ENCODE assay signal across 18 cellular contexts in the genomic region with DNA sequence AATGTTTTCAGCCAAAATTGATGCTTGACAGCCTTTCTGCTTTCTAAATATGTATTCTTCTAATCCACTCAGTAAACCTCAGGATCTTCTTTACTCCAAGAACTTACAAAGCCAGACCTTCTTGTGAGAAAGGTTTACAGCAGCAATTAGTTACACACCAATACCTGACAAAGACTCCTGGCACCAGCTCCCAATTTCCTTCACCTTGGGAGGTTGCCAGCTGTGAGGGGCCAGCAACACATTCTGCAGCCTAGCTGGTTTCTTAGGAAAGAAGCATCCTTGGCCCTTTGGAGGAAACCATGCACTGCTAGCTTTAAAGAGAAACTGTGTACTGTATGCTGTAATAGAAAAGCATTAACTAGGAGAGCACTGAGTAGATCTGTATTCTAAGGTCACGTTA. TPM values are rescaled to one million over a fixed set of nuclear protein-coding genes. Genes with fewer than 3 reads are reported as not detected.
DNase-seq lines count a peak whose midpoint lies in the region; ATAC-seq lines count a peak whose summit lies in the region.
"Had no signal": no experiment of that assay in that cellular context is flagged by ENCODE, and none has a peak within 500 bp of the region (broad histone marks: within the 10 kb centered on the region; RNA-seq: fewer than 3 reads in every experiment).

No MANE protein-coding gene starts in this region.

- peak; percentile 19 for DNase-seq in NCI-H2029 treated with DMSO at 0.1 percent for 48 hours (lab: John Stamatoyannopoulos, UW)
- DNase-seq in NCI-H2029 (lab: John Stamatoyannopoulos, UW), result no peak
- peak; percentile 39 for DNase-seq in NCI-H446 treated with DMSO at 0.1 percent for 48 hours (lab: John Stamatoyannopoulos, UW)
- DNase-seq in hypothalamus (lab: John Stamatoyannopoulos, UW), result peak in 31 of 51 donors; percentile 2 to 70 (median 44)
- peak; percentile 54 for DNase-seq in pons (ENCODE audit: low spot score)
- no peak for DNase-seq in 8988T
- no peak for DNase-seq in mucosa of gallbladder (ENCODE audit: low spot score)
- DNase-seq: DMS153, HFFc6, NCI-H1417 treated with DMSO at 0.1 percent for 48 hours, NCI-H2081, NCI-H226, NCI-H526, SHP77 treated with DMSO at 0.1 percent for 48 hours had no signal

- no peak for ATAC-seq in HG02678 (IDR thresholded peaks at IDR 0.05; ENCODE audit: unreplicated experiment)
- ATAC-seq: SK-N-SH treated with all-trans-retinoic acid at 6 μM for 48 hours had no signal

RNA-seq across cellular contexts. Expression of gene FYB2, which starts 10.8 kb away (rescaled TPM):
- total RNA-seq in mucosa of gallbladder, result not detected
- total RNA-seq: LHCN-M2, OCI-LY7 had no signal

RNA-seq across cellular contexts. Expression of gene C8A, which starts 46.2 kb away (rescaled TPM):
- total RNA-seq in mucosa of gallbladder, result 10.7 TPM
- total RNA-seq: HFFc6, LHCN-M2, OCI-LY7 had no signal

Comparison
In these comparisons a context has a peak if more than half of its experiments do, and no peak if none do; other contexts are left out.
1. DNase-seq: peak in NCI-H2029 treated with DMSO at 0.1 percent for 48 hours (single experiment), NCI-H446 treated with DMSO at 0.1 percent for 48 hours (single experiment), hypothalamus (31 of 51) and pons (single experiment); none in NCI-H2029 (single experiment), 8988T (single experiment) and mucosa of gallbladder (single experiment).